In genomic region chr7:38342135-38342534, GRCh38 we compare ENCODE assay signal across 7 cellular contexts.
A peak's percentile ranks its signal among the peaks of the same experiment; 100 is the strongest.
DNase-seq lines count a peak whose midpoint lies in the region; ATAC-seq and TF ChIP-seq lines count a peak whose summit lies in the region.
"Not testable (repeated sequence)": the region's sequence is repeated elsewhere in the genome, so short reads cannot be mapped to it uniquely, and the experiment has no call there.

No MANE protein-coding gene starts in this region.

- H2AFZ ChIP-seq in Loucy (ENCODE audit: low read length): 0 out of 2 replicates have a peak overlapping the region, but pooled peaks have one; percentile 19

- not testable (repeated sequence) for H3K79me2 ChIP-seq in Loucy (ENCODE audit: insufficient read depth, low read length)

- not testable (repeated sequence) for H3K27me3 ChIP-seq in CD8-positive, alpha-beta memory T cell (ENCODE audit: insufficient read depth, low read length, poor library complexity, severe bottlenecking); Loucy (ENCODE audit: insufficient read depth, low read length, poor library complexity, severe bottlenecking)

- peak overlapping the region; percentile 68 for H3K4me2 ChIP-seq in Loucy (ENCODE audit: low read depth, low read length, poor library complexity, severe bottlenecking)

- not testable (repeated sequence) for H3K4me3 ChIP-seq in CD8-positive, alpha-beta memory T cell (ENCODE audit: low read length)
- peak overlapping the region; percentile 51 for H3K4me3 ChIP-seq in Loucy (ENCODE audit: low read length, poor library complexity, severe bottlenecking)

- not testable (repeated sequence) for H3K36me3 Mint-ChIP-seq in CD8-positive, alpha-beta memory T cell; T-helper 2 cell treated with Interferon-gamma antibody and Interleukin-4, amounts not matched to agents 5 μg/mL and 100 μg/mL, for 36 hours (ENCODE audit: low read depth); activated CD4-positive, alpha-beta memory T cell treated with anti-CD3 and anti-CD28 coated beads, Interleukin-2, amount 10 ng/mL, durations not matched to agents 7 days and 5 days (ENCODE audit: low read depth); activated T-helper 2 cell treated with anti-CD3 and anti-CD28 coated beads, Interferon-gamma antibody, Interleukin-2, Interleukin-4, amounts not matched to agents 10 μg/mL and 5 μg/mL and 100 μg/mL, durations not matched to agents 14 hours and 24 hours and 36 hours (ENCODE audit: low read depth)
- H3K36me3 Mint-ChIP-seq in dendritic cell treated with granulocyte-macrophage colony-stimulating factor and Interleukin-4, amounts not matched to agents 40 ng/mL and 50 ng/mL, for 4 days (ENCODE audit: low read depth): peaks cover 28% of the 10 kb centered on the region
- H3K36me3 Mint-ChIP-seq in natural killer cell: peaks cover 14% of the 10 kb centered on the region

- H3K4me1 ChIP-seq in CD8-positive, alpha-beta memory T cell (ENCODE audit: insufficient read depth, low read length): peaks cover 28% of the 10 kb centered on the region
- peaks cover 17% of the 10 kb centered on the region for H3K4me1 ChIP-seq in Loucy (ENCODE audit: insufficient read depth, low read length, poor library complexity, severe bottlenecking)

- not testable (repeated sequence) for DNase-seq in CD8-positive, alpha-beta memory T cell; T-helper 2 cell treated with Interferon-gamma antibody and Interleukin-4, amounts not matched to agents 5 μg/mL and 100 μg/mL, for 36 hours (ENCODE audit: low spot score); activated CD4-positive, alpha-beta memory T cell treated with anti-CD3 and anti-CD28 coated beads, Interleukin-2, amount 10 ng/mL, durations not matched to agents 7 days and 5 days; activated T-helper 2 cell treated with anti-CD3 and anti-CD28 coated beads, Interferon-gamma antibody, Interleukin-2, Interleukin-4, amounts not matched to agents 10 μg/mL and 5 μg/mL and 100 μg/mL, durations not matched to agents 14 hours and 24 hours and 36 hours (ENCODE audit: low spot score); natural killer cell

- peaks cover 66 to 78% (median 75%) of the 10 kb centered on the region in 3 donors for H3K4me1 Mint-ChIP-seq in CD8-positive, alpha-beta memory T cell
- peaks cover 43% of the 10 kb centered on the region for H3K4me1 Mint-ChIP-seq in T-helper 2 cell treated with Interferon-gamma antibody and Interleukin-4, amounts not matched to agents 5 μg/mL and 100 μg/mL, for 36 hours (ENCODE audit: low read depth)
- peaks cover 54% of the 10 kb centered on the region for H3K4me1 Mint-ChIP-seq in activated CD4-positive, alpha-beta memory T cell treated with anti-CD3 and anti-CD28 coated beads, Interleukin-2, amount 10 ng/mL, durations not matched to agents 7 days and 5 days
- peaks cover 53% of the 10 kb centered on the region for H3K4me1 Mint-ChIP-seq in activated T-helper 2 cell treated with anti-CD3 and anti-CD28 coated beads, Interferon-gamma antibody, Interleukin-2, Interleukin-4, amounts not matched to agents 10 μg/mL and 5 μg/mL and 100 μg/mL, durations not matched to agents 14 hours and 24 hours and 36 hours (ENCODE audit: low read depth)
- peaks cover 79% of the 10 kb centered on the region for H3K4me1 Mint-ChIP-seq in dendritic cell treated with granulocyte-macrophage colony-stimulating factor and Interleukin-4, amounts not matched to agents 40 ng/mL and 50 ng/mL, for 4 days (ENCODE audit: low read depth)
- peaks cover 71 to 73% of the 10 kb centered on the region in 2 donors for H3K4me1 Mint-ChIP-seq in natural killer cell

- H3K9ac ChIP-seq in Loucy (ENCODE audit: low read depth, low read length, poor library complexity, severe bottlenecking): peak overlapping the region; percentile 59

- intact Hi-C loops in activated T-helper 2 cell treated with anti-CD3 and anti-CD28 coated beads, Interferon-gamma antibody, Interleukin-2, Interleukin-4, amounts not matched to agents 10 μg/mL and 5 μg/mL and 100 μg/mL, durations not matched to agents 14 hours and 24 hours and 36 hours (cut with micrococcal nuclease); dendritic cell treated with granulocyte-macrophage colony-stimulating factor and Interleukin-4, amounts not matched to agents 40 ng/mL and 50 ng/mL, for 4 days (cut with micrococcal nuclease); natural killer cell (cut with micrococcal nuclease): not testable (repeated sequence)

- peak overlapping the region; percentile 87 to 100 (median 91) for H3K4me3 Mint-ChIP-seq in CD8-positive, alpha-beta memory T cell
- peak overlapping the region; percentile 87 for H3K4me3 Mint-ChIP-seq in T-helper 2 cell treated with Interferon-gamma antibody and Interleukin-4, amounts not matched to agents 5 μg/mL and 100 μg/mL, for 36 hours
- peak overlapping the region; percentile 28 for H3K4me3 Mint-ChIP-seq in activated CD4-positive, alpha-beta memory T cell treated with anti-CD3 and anti-CD28 coated beads, Interleukin-2, amount 10 ng/mL, durations not matched to agents 7 days and 5 days
- peak overlapping the region; percentile 79 for H3K4me3 Mint-ChIP-seq in activated T-helper 2 cell treated with anti-CD3 and anti-CD28 coated beads, Interferon-gamma antibody, Interleukin-2, Interleukin-4, amounts not matched to agents 10 μg/mL and 5 μg/mL and 100 μg/mL, durations not matched to agents 14 hours and 24 hours and 36 hours (ENCODE audit: low read depth)
- peak overlapping the region; percentile 79 for H3K4me3 Mint-ChIP-seq in dendritic cell treated with granulocyte-macrophage colony-stimulating factor and Interleukin-4, amounts not matched to agents 40 ng/mL and 50 ng/mL, for 4 days
- H3K4me3 Mint-ChIP-seq in natural killer cell: peak overlapping the region; percentile 18

- not testable (repeated sequence) for H3K36me3 ChIP-seq in CD8-positive, alpha-beta memory T cell (ENCODE audit: insufficient read depth, low read length); Loucy (ENCODE audit: insufficient read depth, low read length)

- not testable (repeated sequence) for ATAC-seq in natural killer cell

- TF ChIP-seq CTCF in Loucy (conservative IDR thresholded peaks at IDR 0.05; ENCODE audit: low read length); natural killer cell (IDR thresholded peaks at IDR 0.05): not testable (repeated sequence)

- H3F3A ChIP-seq in Loucy (ENCODE audit: low read depth): not testable (repeated sequence)

- H3K27ac ChIP-seq in CD8-positive, alpha-beta memory T cell (ENCODE audit: low read depth, low read length): peak overlapping the region; percentile 28

- POLR2A ChIA-PET in CD8-positive, alpha-beta memory T cell (lab: Charles Lee): not testable (repeated sequence)
- POLR2A ChIA-PET in activated CD4-positive, alpha-beta memory T cell treated with anti-CD3 and anti-CD28 coated beads, Interleukin-2, amount 10 ng/mL, durations not matched to agents 7 days and 5 days (lab: Charles Lee): interaction anchor here (1.1 kb wide), 1 partner anchor 22 kb away, joined by 3 read pairs; no protein-coding TSS in a partner anchor

- CTCF ChIA-PET in CD8-positive, alpha-beta memory T cell (lab: Charles Lee): interaction anchor here (1.0 to 1.1 kb wide), 2 partner anchors 16 to 126 kb away, joined by 3 read pairs; no protein-coding TSS in a partner anchor
- CTCF ChIA-PET in activated CD4-positive, alpha-beta memory T cell treated with anti-CD3 and anti-CD28 coated beads, Interleukin-2, amount 10 ng/mL, durations not matched to agents 7 days and 5 days (lab: Charles Lee): interaction anchor here (0.8 to 4.0 kb wide), 2 partner anchors 12 to 17 kb away, joined by 3 to 16 read pairs; no protein-coding TSS in a partner anchor

- not testable (repeated sequence) for H4K20me1 ChIP-seq in Loucy (ENCODE audit: insufficient read depth, low read length, poor library complexity, severe bottlenecking)

- not testable (repeated sequence) for H3K9me2 ChIP-seq in Loucy (replicated peaks; ENCODE audit: low read depth, low read length)

- peak overlapping the region; percentile 78 to 96 (median 91) for H3K27ac Mint-ChIP-seq in CD8-positive, alpha-beta memory T cell
- peak overlapping the region; percentile 82 for H3K27ac Mint-ChIP-seq in T-helper 2 cell treated with Interferon-gamma antibody and Interleukin-4, amounts not matched to agents 5 μg/mL and 100 μg/mL, for 36 hours
- peak overlapping the region; percentile 45 for H3K27ac Mint-ChIP-seq in activated CD4-positive, alpha-beta memory T cell treated with anti-CD3 and anti-CD28 coated beads, Interleukin-2, amount 10 ng/mL, durations not matched to agents 7 days and 5 days
- peak overlapping the region; percentile 73 for H3K27ac Mint-ChIP-seq in activated T-helper 2 cell treated with anti-CD3 and anti-CD28 coated beads, Interferon-gamma antibody, Interleukin-2, Interleukin-4, amounts not matched to agents 10 μg/mL and 5 μg/mL and 100 μg/mL, durations not matched to agents 14 hours and 24 hours and 36 hours
- H3K27ac Mint-ChIP-seq in dendritic cell treated with granulocyte-macrophage colony-stimulating factor and Interleukin-4, amounts not matched to agents 40 ng/mL and 50 ng/mL, for 4 days: peak overlapping the region; percentile 83
- H3K27ac Mint-ChIP-seq in natural killer cell: peak overlapping the region; percentile 90 to 93

- not testable (repeated sequence) for H3K9me3 ChIP-seq in CD8-positive, alpha-beta memory T cell (ENCODE audit: low read length); Loucy (ENCODE audit: insufficient read depth, low read depth, low read length)

- H3K27me3 Mint-ChIP-seq in CD8-positive, alpha-beta memory T cell; T-helper 2 cell treated with Interferon-gamma antibody and Interleukin-4, amounts not matched to agents 5 μg/mL and 100 μg/mL, for 36 hours (ENCODE audit: low read depth); activated CD4-positive, alpha-beta memory T cell treated with anti-CD3 and anti-CD28 coated beads, Interleukin-2, amount 10 ng/mL, durations not matched to agents 7 days and 5 days; activated T-helper 2 cell treated with anti-CD3 and anti-CD28 coated beads, Interferon-gamma antibody, Interleukin-2, Interleukin-4, amounts not matched to agents 10 μg/mL and 5 μg/mL and 100 μg/mL, durations not matched to agents 14 hours and 24 hours and 36 hours (ENCODE audit: low read depth); dendritic cell treated with granulocyte-macrophage colony-stimulating factor and Interleukin-4, amounts not matched to agents 40 ng/mL and 50 ng/mL, for 4 days; natural killer cell (ENCODE audit: low read depth in 2 of 2): not testable (repeated sequence)

- not testable (repeated sequence) for H3K9me3 Mint-ChIP-seq in CD8-positive, alpha-beta memory T cell; T-helper 2 cell treated with Interferon-gamma antibody and Interleukin-4, amounts not matched to agents 5 μg/mL and 100 μg/mL, for 36 hours; activated CD4-positive, alpha-beta memory T cell treated with anti-CD3 and anti-CD28 coated beads, Interleukin-2, amount 10 ng/mL, durations not matched to agents 7 days and 5 days; activated T-helper 2 cell treated with anti-CD3 and anti-CD28 coated beads, Interferon-gamma antibody, Interleukin-2, Interleukin-4, amounts not matched to agents 10 μg/mL and 5 μg/mL and 100 μg/mL, durations not matched to agents 14 hours and 24 hours and 36 hours; dendritic cell treated with granulocyte-macrophage colony-stimulating factor and Interleukin-4, amounts not matched to agents 40 ng/mL and 50 ng/mL, for 4 days; natural killer cell

Comparison
In these comparisons a context has a peak if more than half of its experiments do, and no peak if none do; other contexts are left out.
1. H3K4me3 Mint-ChIP-seq: peak in every context shown above with its lines; median percentile 91 in CD8-positive, alpha-beta memory T cell; 87 in T-helper 2 cell treated with Interferon-gamma antibody and Interleukin-4, amounts not matched to agents 5 μg/mL and 100 μg/mL, for 36 hours; 79 in activated T-helper 2 cell treated with anti-CD3 and anti-CD28 coated beads, Interferon-gamma antibody, Interleukin-2, Interleukin-4, amounts not matched to agents 10 μg/mL and 5 μg/mL and 100 μg/mL, durations not matched to agents 14 hours and 24 hours and 36 hours; 79 in dendritic cell treated with granulocyte-macrophage colony-stimulating factor and Interleukin-4, amounts not matched to agents 40 ng/mL and 50 ng/mL, for 4 days; 28 in activated CD4-positive, alpha-beta memory T cell treated with anti-CD3 and anti-CD28 coated beads, Interleukin-2, amount 10 ng/mL, durations not matched to agents 7 days and 5 days; 18 in natural killer cell.